In the genomic region with DNA sequence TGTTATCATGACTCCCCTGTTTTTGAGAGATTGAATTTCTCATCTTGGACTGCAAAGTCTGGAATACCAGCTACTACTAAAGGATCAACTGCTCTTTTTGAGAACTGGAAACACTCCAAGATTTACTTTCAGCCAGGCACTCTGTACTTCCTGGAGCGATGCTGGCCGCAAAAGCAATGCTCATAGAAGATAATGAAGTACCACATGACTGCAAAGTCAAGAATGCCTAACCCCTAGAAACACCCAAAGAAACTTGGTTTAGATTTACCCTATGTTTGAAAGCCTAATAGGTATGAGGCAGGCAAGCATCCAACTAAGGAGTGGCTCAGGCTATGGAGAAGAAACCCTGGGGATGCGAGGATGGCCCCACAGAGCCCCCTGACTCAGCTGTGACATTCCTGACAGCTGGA, we compare ENCODE assay signal across 12 cellular contexts. TPM values are rescaled to one million over a fixed set of nuclear protein-coding genes. Genes with fewer than 3 reads are reported as not detected.
A peak's percentile ranks its signal among the peaks of the same experiment; 100 is the strongest.
DNase-seq lines count a peak whose midpoint lies in the region; ATAC-seq and TF ChIP-seq lines count a peak whose summit lies in the region.
"Had no signal": no experiment of that assay in that cellular context is flagged by ENCODE, and none has a peak within 500 bp of the region (broad histone marks: within the 10 kb centered on the region; RNA-seq: fewer than 3 reads in every experiment).

No MANE protein-coding gene starts in this region.

- H3K27ac ChIP-seq in suprapubic skin = no peak overlapping the region
- H3K27ac ChIP-seq: adrenal gland, neutrophil had no signal

- TF ChIP-seq EP300 in suprapubic skin (IDR thresholded peaks at IDR 0.05) = no peak

- no peak for TF ChIP-seq CTCF in suprapubic skin (IDR thresholded peaks at IDR 0.05)

- peak; percentile 28 for DNase-seq in EL
- peak; percentile 95 for DNase-seq in NCI-H2107 treated with DMSO at 0.1 percent for 48 hours (lab: John Stamatoyannopoulos, UW; ENCODE audit: unreplicated experiment)
- DNase-seq in dedifferentiated amniotic fluid mesenchymal stem cell (ENCODE audit: extremely low spot score) = peak; percentile 74
- peak; percentile 72 for DNase-seq in mucosa of gallbladder (ENCODE audit: low spot score)
- DNase-seq in suprapubic skin (ENCODE audit: low spot score in 2 of 2) = no peak
- DNase-seq in ecto neural progenitor cell (ENCODE audit: low spot score) = no peak
- DNase-seq: adrenal gland; NCI-H1436 treated with DMSO at 0.1 percent for 48 hours; stimulated activated naive B cell treated with anti-CD40 and anti-IgM and Interleukin-4, amounts not matched to agents 10 μg/mL and 1 μg/mL and 100 μg/mL, for 72 hours had no signal

- peaks cover 8% of the 10 kb centered on the region for H3K4me1 ChIP-seq in suprapubic skin

- no peak overlapping the region for H3K4me3 ChIP-seq in suprapubic skin
- H3K4me3 ChIP-seq: adrenal gland had no signal

- H3K9me3 ChIP-seq in suprapubic skin = no peaks in the 10 kb centered on the region
- H3K9me3 ChIP-seq: adrenal gland, neutrophil had no signal

- ATAC-seq in HG02610 (IDR thresholded peaks at IDR 0.05; ENCODE audit: unreplicated experiment) = no peak
- no peak for ATAC-seq in GM21390 (IDR thresholded peaks at IDR 0.05; ENCODE audit: unreplicated experiment)
- ATAC-seq: stimulated activated naive B cell treated with anti-CD40 and anti-IgM and Interleukin-4, amounts not matched to agents 10 μg/mL and 1 μg/mL and 100 μg/mL, for 72 hours had no signal

- no peaks in the 10 kb centered on the region for H3K27me3 ChIP-seq in suprapubic skin
- H3K27me3 ChIP-seq: adrenal gland, neutrophil had no signal

- TF ChIP-seq POLR2A in suprapubic skin (IDR thresholded peaks at IDR 0.05) = no peak

- no peaks in the 10 kb centered on the region for H3K36me3 ChIP-seq in suprapubic skin
- H3K36me3 ChIP-seq: adrenal gland, neutrophil had no signal

- WGBS in suprapubic skin = 14% methylated on average over 3 of the region's 3 CpGs

RNA-seq across cellular contexts. Expression of gene ARHGAP20, which starts 47.7 kb away (rescaled TPM):
- total RNA-seq in mucosa of gallbladder = 2.7 TPM
- total RNA-seq in suprapubic skin = 1 to 10 TPM; 1.2 to 2.1 (median 1.7) TPM

Comparison
In these comparisons a context has a peak if more than half of its experiments do, and no peak if none do; other contexts are left out.
1. DNase-seq: peak in EL (single experiment), NCI-H2107 treated with DMSO at 0.1 percent for 48 hours (single experiment), dedifferentiated amniotic fluid mesenchymal stem cell (single experiment) and mucosa of gallbladder (single experiment); none in suprapubic skin (0 of 2) and ecto neural progenitor cell (single experiment).